1 cellular context compared by ENCODE assay signal in genomic region chr12:55845349-55845748, GRCh38.
TF ChIP-seq lines count a peak whose summit lies in the region.

No MANE protein-coding gene starts in this region.

TF ChIP-seq in IMR-90, 13 proteins besides CTCF, POLR2A, EP300 and RAD21 (continued from another document):
- TF ChIP-seq USF2 (IDR thresholded peaks at IDR 0.05; ENCODE audit: low read depth, low read length) (no peak), CEBPB (IDR thresholded peaks at IDR 0.05; ENCODE audit: low read depth, low read length) (no peak), RFX5 (IDR thresholded peaks at IDR 0.05; ENCODE audit: low read depth, low read length) (no peak), NFE2L2 (IDR thresholded peaks at IDR 0.05; ENCODE audit: low read depth, low read length) (no peak), MAFK (IDR thresholded peaks at IDR 0.05; ENCODE audit: low read depth, low read length) (no peak), FOS (IDR thresholded peaks at IDR 0.05; ENCODE audit: low read depth, low read length) (no peak), BHLHE40 (IDR thresholded peaks at IDR 0.05; ENCODE audit: low read depth, low read length) (no peak)
TF ChIP-seq in IMR-90: peak in this region for 0.
